ENCODE assay signal across 2 cellular contexts in the genomic region with DNA sequence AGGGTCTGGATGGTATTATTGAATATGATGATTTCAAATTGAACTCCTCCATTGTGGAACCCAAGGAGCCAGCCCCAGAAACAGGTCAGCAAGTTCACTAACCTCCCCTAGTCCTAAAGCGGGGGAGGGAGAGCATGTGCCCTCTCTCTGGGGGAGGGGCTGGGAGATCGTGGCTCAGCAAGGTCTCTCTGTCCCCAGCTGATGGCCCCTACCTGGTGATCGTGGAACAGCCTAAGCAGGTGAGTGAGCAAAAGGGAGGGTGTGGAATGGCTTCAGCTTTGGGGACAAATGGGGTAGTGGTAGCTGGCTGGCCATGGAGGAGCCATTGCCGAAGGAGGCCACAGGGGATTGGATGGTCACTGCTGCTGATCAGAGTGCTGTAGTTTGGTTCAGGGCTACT.
TF ChIP-seq lines count a peak whose summit lies in the region.

No MANE protein-coding gene starts in this region.

TF ChIP-seq in SK-N-SH, 30 proteins besides CTCF, POLR2A, EP300 and RAD21 (continued from another document):
- TF ChIP-seq GABPA (IDR thresholded peaks at IDR 0.05; ENCODE audit: low read depth) = no peak
- no peak for TF ChIP-seq SMC3 (IDR thresholded peaks at IDR 0.05; ENCODE audit: low read depth, low read length)
- TF ChIP-seq FOXM1 (IDR thresholded peaks at IDR 0.05; ENCODE audit: low read depth) = no peak
- no peak for TF ChIP-seq JUND (IDR thresholded peaks at IDR 0.05)
- TF ChIP-seq TEAD4 (IDR thresholded peaks at IDR 0.05; ENCODE audit: borderline replicate concordance, insufficient read depth) = no peak

TF ChIP-seq in SK-N-SH treated with all-trans-retinoic acid at 6 μM for 48 hours, 23 proteins besides CTCF, POLR2A, EP300 and RAD21 (continued from another document):
- no peak for TF ChIP-seq POU6F1 (CRISPR knock-in tag; IDR thresholded peaks at IDR 0.05; ENCODE audit: borderline replicate concordance, low read depth)
- no peak for TF ChIP-seq RARB (CRISPR knock-in tag; IDR thresholded peaks at IDR 0.05)
- TF ChIP-seq, protein P1, sequence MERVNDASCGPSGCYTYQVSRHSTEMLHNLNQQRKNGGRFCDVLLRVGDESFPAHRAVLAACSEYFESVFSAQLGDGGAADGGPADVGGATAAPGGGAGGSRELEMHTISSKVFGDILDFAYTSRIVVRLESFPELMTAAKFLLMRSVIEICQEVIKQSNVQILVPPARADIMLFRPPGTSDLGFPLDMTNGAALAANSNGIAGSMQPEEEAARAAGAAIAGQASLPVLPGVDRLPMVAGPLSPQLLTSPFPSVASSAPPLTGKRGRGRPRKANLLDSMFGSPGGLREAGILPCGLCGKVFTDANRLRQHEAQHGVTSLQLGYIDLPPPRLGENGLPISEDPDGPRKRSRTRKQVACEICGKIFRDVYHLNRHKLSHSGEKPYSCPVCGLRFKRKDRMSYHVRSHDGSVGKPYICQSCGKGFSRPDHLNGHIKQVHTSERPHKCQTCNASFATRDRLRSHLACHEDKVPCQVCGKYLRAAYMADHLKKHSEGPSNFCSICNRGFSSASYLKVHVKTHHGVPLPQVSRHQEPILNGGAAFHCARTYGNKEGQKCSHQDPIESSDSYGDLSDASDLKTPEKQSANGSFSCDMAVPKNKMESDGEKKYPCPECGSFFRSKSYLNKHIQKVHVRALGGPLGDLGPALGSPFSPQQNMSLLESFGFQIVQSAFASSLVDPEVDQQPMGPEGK (CRISPR knock-in tag; IDR thresholded peaks at IDR 0.05; ENCODE audit: borderline replicate concordance) = no peak
- no peak for TF ChIP-seq TCF4 (CRISPR knock-in tag; IDR thresholded peaks at IDR 0.05; ENCODE audit: borderline replicate concordance)
- TF ChIP-seq, protein P2, sequence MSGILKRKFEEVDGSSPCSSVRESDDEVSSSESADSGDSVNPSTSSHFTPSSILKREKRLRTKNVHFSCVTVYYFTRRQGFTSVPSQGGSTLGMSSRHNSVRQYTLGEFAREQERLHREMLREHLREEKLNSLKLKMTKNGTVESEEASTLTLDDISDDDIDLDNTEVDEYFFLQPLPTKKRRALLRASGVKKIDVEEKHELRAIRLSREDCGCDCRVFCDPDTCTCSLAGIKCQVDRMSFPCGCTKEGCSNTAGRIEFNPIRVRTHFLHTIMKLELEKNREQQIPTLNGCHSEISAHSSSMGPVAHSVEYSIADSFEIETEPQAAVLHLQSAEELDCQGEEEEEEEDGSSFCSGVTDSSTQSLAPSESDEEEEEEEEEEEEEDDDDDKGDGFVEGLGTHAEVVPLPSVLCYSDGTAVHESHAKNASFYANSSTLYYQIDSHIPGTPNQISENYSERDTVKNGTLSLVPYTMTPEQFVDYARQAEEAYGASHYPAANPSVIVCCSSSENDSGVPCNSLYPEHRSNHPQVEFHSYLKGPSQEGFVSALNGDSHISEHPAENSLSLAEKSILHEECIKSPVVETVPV (CRISPR knock-in tag; IDR thresholded peaks at IDR 0.05) = no peak
- TF ChIP-seq CREB5 (CRISPR knock-in tag; IDR thresholded peaks at IDR 0.05; ENCODE audit: low read depth) = no peak
- no peak for TF ChIP-seq ZC3H10 (CRISPR knock-in tag; IDR thresholded peaks at IDR 0.05)
- no peak for TF ChIP-seq BACH2 (CRISPR knock-in tag; IDR thresholded peaks at IDR 0.05; ENCODE audit: borderline replicate concordance)
- TF ChIP-seq CSDC2 (CRISPR knock-in tag; IDR thresholded peaks at IDR 0.05) = no peak
- TF ChIP-seq ESRRG (CRISPR knock-in tag; IDR thresholded peaks at IDR 0.05) = no peak
- no peak for TF ChIP-seq ZNF8 (CRISPR knock-in tag; IDR thresholded peaks at IDR 0.05)
- no peak for TF ChIP-seq TSHZ2 (CRISPR knock-in tag; IDR thresholded peaks at IDR 0.05)
- no peak for TF ChIP-seq PPARA (CRISPR knock-in tag; IDR thresholded peaks at IDR 0.05; ENCODE audit: borderline replicate concordance)
- TF ChIP-seq ZNF70 (CRISPR knock-in tag; IDR thresholded peaks at IDR 0.05) = no peak
- TF ChIP-seq ZNF565 (CRISPR knock-in tag; conservative IDR thresholded peaks at IDR 0.05; ENCODE audit: low read depth) = no peak
- TF ChIP-seq ARNTL (CRISPR knock-in tag; IDR thresholded peaks at IDR 0.05; ENCODE audit: borderline replicate concordance, low read depth) = no peak
